8 cellular contexts compared by ENCODE assay signal in genomic region chr1:110209715-110210603, GRCh38. TPM values are rescaled to one million over a fixed set of nuclear protein-coding genes. Genes with fewer than 3 reads are reported as not detected.
DNase-seq lines count a peak whose midpoint lies in the region; ATAC-seq and TF ChIP-seq lines count a peak whose summit lies in the region.

TSS of gene KCNC4 (plus strand) at chr1:110210314. CDS start at chr1:110211500, 1,186 bp downstream.

- no peak within 1 kb of the TSS for H2BK15ac ChIP-seq in IMR-90 (ENCODE audit: low read depth, low read length)

- ATAC-seq in GM21529 (IDR thresholded peaks at IDR 0.05; ENCODE audit: unreplicated experiment) = peak; percentile 84
- ATAC-seq in IMR-90 (ENCODE audit: low read depth) = peak; percentile 84
- peak; percentile 82 to 88 for ATAC-seq in naive thymus-derived CD8-positive, alpha-beta T cell
- ATAC-seq in stimulated activated memory B cell treated with anti-CD40 and anti-IgM and Interleukin-4, amounts not matched to agents 10 μg/mL and 1 μg/mL and 100 μg/mL, for 72 hours = peak; percentile 95

- no peak within 1 kb of the TSS for H3K4ac ChIP-seq in IMR-90 (ENCODE audit: low read depth, low read length)

- dilution Hi-C loops in IMR-90 (cut with HindIII; ENCODE audit: low sequenced_read_pairs, unreplicated experiment) = no loop called here

- no peak within 1 kb of the TSS for H3K18ac ChIP-seq in IMR-90 (ENCODE audit: low read depth, low read length)

- in situ Hi-C loops in IMR-90 (cut with MboI; ENCODE audit: low sequenced_read_pairs) = loop anchor here (10.0 kb wide), 1 partner anchor 205 kb away; no protein-coding TSS in a partner anchor

- TF ChIP-seq CTCF in IMR-90 (conservative IDR thresholded peaks at IDR 0.05; ENCODE audit: low read depth, low read length) (no peak), fibroblast of mammary gland (conservative IDR thresholded peaks at IDR 0.05; ENCODE audit: control insufficient read depth, insufficient read depth, low read depth, low read length) (no peak)

- peak within 1 kb of the TSS; percentile 88 to 97 (median 96) for H3K27ac Mint-ChIP-seq in naive thymus-derived CD8-positive, alpha-beta T cell
- peak within 1 kb of the TSS; percentile 85 for H3K27ac Mint-ChIP-seq in stimulated activated memory B cell treated with anti-CD40 and anti-IgM and Interleukin-4, amounts not matched to agents 10 μg/mL and 1 μg/mL and 100 μg/mL, for 72 hours

- POLR2A ChIA-PET in IMR-90 (lab: Charles Lee; ENCODE audit: unreplicated experiment) = no interaction called here
- POLR2A ChIA-PET in naive thymus-derived CD8-positive, alpha-beta T cell (lab: Charles Lee) = interaction anchor here (0.6 to 7.6 kb wide), 11 partner anchors 10 to 1548 kb away, joined by 3 to 136 read pairs (median 4); partner anchors contain the start of genes AHCYL1 and RBM15

- H2BK120ac ChIP-seq in IMR-90 (ENCODE audit: low read depth, low read length) = no peak within 1 kb of the TSS

- peak within 1 kb of the TSS; percentile 84 to 94 (median 90) for H3K4me3 Mint-ChIP-seq in naive thymus-derived CD8-positive, alpha-beta T cell
- peak within 1 kb of the TSS; percentile 94 for H3K4me3 Mint-ChIP-seq in stimulated activated memory B cell treated with anti-CD40 and anti-IgM and Interleukin-4, amounts not matched to agents 10 μg/mL and 1 μg/mL and 100 μg/mL, for 72 hours

- no peaks in the 10 kb centered on the region for H3K36me3 Mint-ChIP-seq in naive thymus-derived CD8-positive, alpha-beta T cell
- no peaks in the 10 kb centered on the region for H3K36me3 Mint-ChIP-seq in stimulated activated memory B cell treated with anti-CD40 and anti-IgM and Interleukin-4, amounts not matched to agents 10 μg/mL and 1 μg/mL and 100 μg/mL, for 72 hours

- H3K23ac ChIP-seq in IMR-90 (ENCODE audit: low read depth, low read length) = no peak within 1 kb of the TSS; the same call in 1 of the 2 replicates

- H3K27ac ChIP-seq in IMR-90 (ENCODE audit: insufficient read depth, low read length) = peak within 1 kb of the TSS; percentile 22; the same call in 1 of the 2 replicates

- H3K9me1 ChIP-seq in IMR-90 (ENCODE audit: insufficient read depth, low read length) = no peaks in the 10 kb centered on the region

- H3K4me1 ChIP-seq in IMR-90 (ENCODE audit: control insufficient read depth, insufficient read depth, low read length) = no peaks in the 10 kb centered on the region

- no peak within 1 kb of the TSS for H3K56ac ChIP-seq in IMR-90 (ENCODE audit: extremely low read depth, insufficient read depth, low read length)

- peaks cover 3% of the 10 kb centered on the region for H4K20me1 ChIP-seq in IMR-90 (ENCODE audit: insufficient read depth, low read length)

- H3K9me3 ChIP-seq in IMR-90 (ENCODE audit: control insufficient read depth, insufficient read depth, low read length) = no peaks in the 10 kb centered on the region

- no peak within 1 kb of the TSS for H2BK20ac ChIP-seq in IMR-90 (ENCODE audit: low read depth, low read length)

- peak within 1 kb of the TSS; percentile 64 for H3K9ac ChIP-seq in IMR-90 (ENCODE audit: low read depth, low read length)

- peak within 1 kb of the TSS; percentile 35; the same call in 1 of the 2 replicates for H3K14ac ChIP-seq in IMR-90 (replicated peaks; ENCODE audit: low read depth, low read length)

- peak within 1 kb of the TSS; percentile 94 for H2AFZ ChIP-seq in IMR-90 (replicated peaks; ENCODE audit: low read length, poor library complexity)

- H2BK5ac ChIP-seq in IMR-90 (ENCODE audit: low read depth, low read length, poor library complexity, severe bottlenecking) = no peak within 1 kb of the TSS

- H4K91ac ChIP-seq in IMR-90 (ENCODE audit: insufficient read depth, low read depth, low read length) = peak within 1 kb of the TSS; percentile 58; the same call in 1 of the 2 replicates

- no peaks in the 10 kb centered on the region for H3K36me3 ChIP-seq in IMR-90 (ENCODE audit: control insufficient read depth, insufficient read depth, low read length)

- H4K8ac ChIP-seq in IMR-90 (ENCODE audit: low read depth in 2 of 2, low read length in 2 of 2) = peak within 1 kb of the TSS in 1 of 2 experiments; percentile 95; a peak in 1 of 4 replicates

- H3K27me3 ChIP-seq in IMR-90 (ENCODE audit: control insufficient read depth, insufficient read depth, low read length) = peaks cover 51% of the 10 kb centered on the region

- H4K5ac ChIP-seq in IMR-90 (ENCODE audit: low read depth, low read length) = no peak within 1 kb of the TSS

- H3K27me3 Mint-ChIP-seq in naive thymus-derived CD8-positive, alpha-beta T cell = no peaks in the 10 kb centered on the region
- H3K27me3 Mint-ChIP-seq in stimulated activated memory B cell treated with anti-CD40 and anti-IgM and Interleukin-4, amounts not matched to agents 10 μg/mL and 1 μg/mL and 100 μg/mL, for 72 hours = no peaks in the 10 kb centered on the region

- peak within 1 kb of the TSS; percentile 53 for H2AK9ac ChIP-seq in IMR-90 (replicated peaks; ENCODE audit: low read depth, low read length, poor library complexity)

- WGBS in IMR-90 (ENCODE audit: extremely low coverage in 2 of 2, insufficient read length in 1 of 2), 2 experiments = 5% methylated on average over 23 of the region's 103 CpGs; no CpG with 5 or more reads in 1 of the 2 experiments

- H3K4me1 Mint-ChIP-seq in naive thymus-derived CD8-positive, alpha-beta T cell = peaks cover 41 to 66% (median 54%) of the 10 kb centered on the region in 4 donors
- H3K4me1 Mint-ChIP-seq in stimulated activated memory B cell treated with anti-CD40 and anti-IgM and Interleukin-4, amounts not matched to agents 10 μg/mL and 1 μg/mL and 100 μg/mL, for 72 hours = peaks cover 59% of the 10 kb centered on the region

- H3K4me2 ChIP-seq in IMR-90 (ENCODE audit: low read depth, low read length) = peak within 1 kb of the TSS; percentile 66

- H3K79me1 ChIP-seq in IMR-90 (ENCODE audit: low read depth in 1 of 2, low read length in 2 of 2) = no peaks in the 10 kb centered on the region

- H2AK5ac ChIP-seq in IMR-90 (ENCODE audit: low read depth, low read length) = no peak within 1 kb of the TSS

- peak within 1 kb of the TSS; percentile 49 for H3K4me3 ChIP-seq in IMR-90 (ENCODE audit: insufficient read depth, low read depth, low read length)
- peak within 1 kb of the TSS; percentile 46 for H3K4me3 ChIP-seq in fibroblast of mammary gland (ENCODE audit: control insufficient read depth, low read depth, low read length)

- DNase-seq in DMS 273 treated with DMSO at 0.1 percent for 48 hours (lab: John Stamatoyannopoulos, UW) (peak; percentile 61), IMR-90 (peak; percentile 58), RPMI8226 (peak; percentile 78), fibroblast of mammary gland (ENCODE audit: low read depth) (peak; percentile 66)
- peak; percentile 84 to 87 for DNase-seq in activated T-helper 1 cell treated with anti-CD3 and anti-CD28 coated beads, Interleukin-2, amount 50 U/mL, for 16 hours (ENCODE audit: low read depth in 1 of 2, low spot score in 1 of 2)
- DNase-seq in naive thymus-derived CD8-positive, alpha-beta T cell = peak; percentile 78 to 96 (median 90)

- BruUV-seq in IMR-90 (replicated peaks; lab: Mats Ljungman, UMichigan) = no TSS peak

- TF ChIP-seq POLR2A in IMR-90 (IDR thresholded peaks at IDR 0.05; ENCODE audit: low read depth, low read length) = no peak

- no peaks in the 10 kb centered on the region for H3K9me3 Mint-ChIP-seq in naive thymus-derived CD8-positive, alpha-beta T cell
- H3K9me3 Mint-ChIP-seq in stimulated activated memory B cell treated with anti-CD40 and anti-IgM and Interleukin-4, amounts not matched to agents 10 μg/mL and 1 μg/mL and 100 μg/mL, for 72 hours = no peaks in the 10 kb centered on the region

- intact Hi-C loops in IMR-90 (cut with micrococcal nuclease) = no loop called here

- CTCF ChIA-PET in IMR-90 (lab: Yijun Ruan, JAX) = interaction anchor here (0.7 to 4.7 kb wide), 4 partner anchors 104 to 413 kb away, joined by 5 to 68 read pairs (median 35); no protein-coding TSS in a partner anchor

- no peak for TF ChIP-seq RAD21 in IMR-90 (IDR thresholded peaks at IDR 0.05; ENCODE audit: low read length)

TF ChIP-seq in IMR-90, 13 proteins besides CTCF, POLR2A, EP300 and RAD21 (continues in another document):
- TF ChIP-seq MAZ (IDR thresholded peaks at IDR 0.05; ENCODE audit: borderline replicate concordance, low read depth, low read length) (no peak), BHLHE40 (IDR thresholded peaks at IDR 0.05; ENCODE audit: low read depth, low read length) (no peak), CHD1 (IDR thresholded peaks at IDR 0.05; ENCODE audit: low read depth, low read length) (no peak), NFE2L2 (IDR thresholded peaks at IDR 0.05; ENCODE audit: low read depth, low read length) (no peak), RFX5 (IDR thresholded peaks at IDR 0.05; ENCODE audit: low read depth, low read length) (no peak), FOS (IDR thresholded peaks at IDR 0.05; ENCODE audit: low read depth, low read length) (no peak), MXI1 (IDR thresholded peaks at IDR 0.05; ENCODE audit: borderline replicate concordance, low read depth, low read length) (no peak), SMC3 (IDR thresholded peaks at IDR 0.05; ENCODE audit: low read depth, low read length) (no peak), CEBPB (IDR thresholded peaks at IDR 0.05; ENCODE audit: low read depth, low read length) (no peak)
- TF ChIP-seq, protein P1, sequence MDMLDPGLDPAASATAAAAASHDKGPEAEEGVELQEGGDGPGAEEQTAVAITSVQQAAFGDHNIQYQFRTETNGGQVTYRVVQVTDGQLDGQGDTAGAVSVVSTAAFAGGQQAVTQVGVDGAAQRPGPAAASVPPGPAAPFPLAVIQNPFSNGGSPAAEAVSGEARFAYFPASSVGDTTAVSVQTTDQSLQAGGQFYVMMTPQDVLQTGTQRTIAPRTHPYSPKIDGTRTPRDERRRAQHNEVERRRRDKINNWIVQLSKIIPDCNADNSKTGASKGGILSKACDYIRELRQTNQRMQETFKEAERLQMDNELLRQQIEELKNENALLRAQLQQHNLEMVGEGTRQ (IDR thresholded peaks at IDR 0.05; ENCODE audit: low read depth, low read length) = no peak
- TF ChIP-seq, protein P2, sequence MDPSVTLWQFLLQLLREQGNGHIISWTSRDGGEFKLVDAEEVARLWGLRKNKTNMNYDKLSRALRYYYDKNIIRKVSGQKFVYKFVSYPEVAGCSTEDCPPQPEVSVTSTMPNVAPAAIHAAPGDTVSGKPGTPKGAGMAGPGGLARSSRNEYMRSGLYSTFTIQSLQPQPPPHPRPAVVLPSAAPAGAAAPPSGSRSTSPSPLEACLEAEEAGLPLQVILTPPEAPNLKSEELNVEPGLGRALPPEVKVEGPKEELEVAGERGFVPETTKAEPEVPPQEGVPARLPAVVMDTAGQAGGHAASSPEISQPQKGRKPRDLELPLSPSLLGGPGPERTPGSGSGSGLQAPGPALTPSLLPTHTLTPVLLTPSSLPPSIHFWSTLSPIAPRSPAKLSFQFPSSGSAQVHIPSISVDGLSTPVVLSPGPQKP (IDR thresholded peaks at IDR 0.05; ENCODE audit: borderline replicate concordance, low read depth, low read length) = no peak

RNA-seq across cellular contexts. Expression of gene KCNC4, which starts in this region (rescaled TPM):
- 0.18 and 0.28 TPM in 2 replicates for total RNA-seq in IMR-90 (2012; rRNA removed)
- 1.9 and 2.3 TPM in 2 replicates for polyA plus RNA-seq in IMR-90 (2012; rRNA removed)
- polyA plus RNA-seq in IMR-90 (2012; cell fraction: cytosol; rRNA removed) = 1.3 and 2.1 TPM in 2 replicates
- 2.6 and 5.8 TPM in 2 replicates for polyA plus RNA-seq in IMR-90 (2012; cell fraction: nucleus; rRNA removed; ENCODE audit: low replicate concordance)
- total RNA-seq in naive thymus-derived CD8-positive, alpha-beta T cell = 10 to 100 TPM; 11.9 to 12.7 TPM
- polyA plus RNA-seq in naive thymus-derived CD8-positive, alpha-beta T cell = 1 to 10 TPM in 2 of 3 donors, under 1 TPM in 1; 0.90 to 3.1 (median 1.9) TPM

Comparison
In these comparisons a context has a peak if more than half of its experiments do, and no peak if none do; other contexts are left out.
1. Peak in every context shown above with its lines: DNase-seq, ATAC-seq, H3K4me3 ChIP-seq and H3K27ac ChIP-seq.
2. RNA of gene KCNC4 (total RNA-seq): 11.9 to 12.7 TPM in naive thymus-derived CD8-positive, alpha-beta T cell; 0.18 to 0.28 TPM in IMR-90; every median in the first group is over 10 times any median in the second.